Comparison of ENCODE assay signal across 23 cellular contexts in genomic region chr3:121411554-121411953, GRCh38.
"Had no signal": no experiment of that assay in that cellular context is flagged by ENCODE, and none has a peak within 500 bp of the region (broad histone marks: within the 10 kb centered on the region; RNA-seq: fewer than 3 reads in every experiment).

No MANE protein-coding gene starts in this region.

- H3K4me3 Mint-ChIP-seq: activated CD4-positive, alpha-beta memory T cell treated with anti-CD3 and anti-CD28 coated beads, Interleukin-2, amount 10 ng/mL, durations not matched to agents 7 days and 5 days; activated CD4-positive, alpha-beta T cell treated with anti-CD3 and anti-CD28 coated beads for 36 hours; activated T-cell treated with anti-CD3 and anti-CD28 coated beads, Interleukin-2, amount 50 U/mL, for 72 hours; memory B cell; nephron; stimulated activated naive B cell treated with anti-CD40 and anti-IgM and Interleukin-4, amounts not matched to agents 10 μg/mL and 1 μg/mL and 100 μg/mL, for 72 hours; T-cell; type B pancreatic cell had no signal

- H3K27me3 ChIP-seq: right lobe of liver, spleen, suprapubic skin had no signal

- H3K27ac ChIP-seq: coronary artery, psoas muscle, right lobe of liver, spleen, suprapubic skin, WERI-Rb-1 had no signal

- H3K27me3 Mint-ChIP-seq: activated CD4-positive, alpha-beta memory T cell treated with anti-CD3 and anti-CD28 coated beads, Interleukin-2, amount 10 ng/mL, durations not matched to agents 7 days and 5 days; memory B cell; stimulated activated naive B cell treated with anti-CD40 and anti-IgM and Interleukin-4, amounts not matched to agents 10 μg/mL and 1 μg/mL and 100 μg/mL, for 72 hours; type B pancreatic cell had no signal

- H3K36me3 Mint-ChIP-seq: memory B cell; stimulated activated naive B cell treated with anti-CD40 and anti-IgM and Interleukin-4, amounts not matched to agents 10 μg/mL and 1 μg/mL and 100 μg/mL, for 72 hours; T-cell; type B pancreatic cell had no signal

- H3K27ac Mint-ChIP-seq: activated CD4-positive, alpha-beta memory T cell treated with anti-CD3 and anti-CD28 coated beads, Interleukin-2, amount 10 ng/mL, durations not matched to agents 7 days and 5 days; activated CD4-positive, alpha-beta T cell treated with anti-CD3 and anti-CD28 coated beads for 36 hours; activated T-cell treated with anti-CD3 and anti-CD28 coated beads, Interleukin-2, amount 50 U/mL, for 72 hours; memory B cell; nephron; stimulated activated naive B cell treated with anti-CD40 and anti-IgM and Interleukin-4, amounts not matched to agents 10 μg/mL and 1 μg/mL and 100 μg/mL, for 72 hours; T-cell; type B pancreatic cell had no signal

- H3K9me3 Mint-ChIP-seq: activated CD4-positive, alpha-beta memory T cell treated with anti-CD3 and anti-CD28 coated beads, Interleukin-2, amount 10 ng/mL, durations not matched to agents 7 days and 5 days; activated T-cell treated with anti-CD3 and anti-CD28 coated beads, Interleukin-2, amount 50 U/mL, for 72 hours; memory B cell; nephron; stimulated activated naive B cell treated with anti-CD40 and anti-IgM and Interleukin-4, amounts not matched to agents 10 μg/mL and 1 μg/mL and 100 μg/mL, for 72 hours; T-cell; type B pancreatic cell had no signal

- H3K4me3 ChIP-seq: coronary artery, psoas muscle, right lobe of liver, spleen, suprapubic skin had no signal

- DNase-seq: activated CD4-positive, alpha-beta memory T cell treated with anti-CD3 and anti-CD28 coated beads, Interleukin-2, amount 10 ng/mL, durations not matched to agents 7 days and 5 days; activated CD4-positive, alpha-beta T cell treated with anti-CD3 and anti-CD28 coated beads for 36 hours; activated gamma-delta T cell treated with Interleukin-2 at 50 U/mL for 16 hours; activated T-cell treated with anti-CD3 and anti-CD28 coated beads, Interleukin-2, amount 50 U/mL, for 72 hours; aorta; caudate nucleus; effector CD8-positive, alpha-beta T cell; head of caudate nucleus; occipital lobe; psoas muscle; right lobe of liver; spleen; stimulated activated CD4-positive, alpha-beta T cell treated with anti-CD3 and anti-CD28 coated beads, Interleukin-1b, Interleukin-23, amount 100 ng/mL, for 48 hours; stimulated activated naive B cell treated with anti-CD40 and anti-IgM and Interleukin-4, amounts not matched to agents 10 μg/mL and 1 μg/mL and 100 μg/mL, for 72 hours; T-cell; T1000; WERI-Rb-1 had no signal

- H3K36me3 ChIP-seq: right lobe of liver, spleen, suprapubic skin, WERI-Rb-1 had no signal

- ATAC-seq: activated CD4-positive, alpha-beta T cell treated with anti-CD3 and anti-CD28 coated beads for 36 hours; activated T-cell treated with anti-CD3 and anti-CD28 coated beads, Interleukin-2, amount 50 U/mL, for 72 hours; left lobe of liver; psoas muscle; right lobe of liver; stimulated activated naive B cell treated with anti-CD40 and anti-IgM and Interleukin-4, amounts not matched to agents 10 μg/mL and 1 μg/mL and 100 μg/mL, for 72 hours; T-cell had no signal

- H3K4me1 Mint-ChIP-seq: memory B cell; nephron; stimulated activated naive B cell treated with anti-CD40 and anti-IgM and Interleukin-4, amounts not matched to agents 10 μg/mL and 1 μg/mL and 100 μg/mL, for 72 hours; T-cell had no signal

- H3K9me3 ChIP-seq: psoas muscle, right lobe of liver, spleen, suprapubic skin had no signal
